Comparison of ENCODE assay signal across 8 cellular contexts in genomic region chr16:50665128-50665878, GRCh38. TPM values are rescaled to one million over a fixed set of nuclear protein-coding genes. Genes with fewer than 3 reads are reported as not detected.
A peak's percentile ranks its signal among the peaks of the same experiment; 100 is the strongest.
DNase-seq lines count a peak whose midpoint lies in the region; ATAC-seq lines count a peak whose summit lies in the region.

No MANE protein-coding gene starts in this region.

- peak overlapping the region; percentile 53 for H3K27ac Mint-ChIP-seq in activated CD4-positive, alpha-beta T cell treated with anti-CD3 and anti-CD28 coated beads, Interleukin-2, amount 10 ng/mL, durations not matched to agents 24 days and 14 days

- intact Hi-C loops in activated CD4-positive, alpha-beta T cell treated with anti-CD3 and anti-CD28 coated beads, Interleukin-2, amount 10 ng/mL, durations not matched to agents 24 days and 14 days (cut with micrococcal nuclease), result loop anchor here (1.0 to 10.0 kb wide), 5 partner anchors 121 to 638 kb away; partner anchors contain the start of genes BRD7, CNEP1R1 and NKD1

- peaks cover 4% of the 10 kb centered on the region for H3K9me3 Mint-ChIP-seq in activated CD4-positive, alpha-beta T cell treated with anti-CD3 and anti-CD28 coated beads, Interleukin-2, amount 10 ng/mL, durations not matched to agents 24 days and 14 days

- peaks cover 42% of the 10 kb centered on the region for H3K4me1 Mint-ChIP-seq in activated CD4-positive, alpha-beta T cell treated with anti-CD3 and anti-CD28 coated beads, Interleukin-2, amount 10 ng/mL, durations not matched to agents 24 days and 14 days

- no peak for ATAC-seq in HG03095 (IDR thresholded peaks at IDR 0.05; ENCODE audit: unreplicated experiment)

- no peaks in the 10 kb centered on the region for H3K27me3 Mint-ChIP-seq in activated CD4-positive, alpha-beta T cell treated with anti-CD3 and anti-CD28 coated beads, Interleukin-2, amount 10 ng/mL, durations not matched to agents 24 days and 14 days

- DNase-seq in AML-193 (lab: John Stamatoyannopoulos, UW) (peak; percentile 61 to 68), GM19240 (ENCODE audit: insufficient read length, low spot score) (peak; percentile 66), NCI-H2227 (lab: John Stamatoyannopoulos, UW; ENCODE audit: unreplicated experiment) (peak; percentile 75), cortex of kidney (lab: John Stamatoyannopoulos, UW) (peak; percentile 37), left kidney (ENCODE audit: low read depth, low spot score) (peak; percentile 85)
- DNase-seq in activated CD4-positive, alpha-beta T cell treated with anti-CD3 and anti-CD28 coated beads, Interleukin-2, amount 10 ng/mL, durations not matched to agents 24 days and 14 days, result peak; percentile 97
- DNase-seq in stimulated activated CD4-positive, alpha-beta T cell treated with anti-CD3 and anti-CD28 coated beads, Interleukin-1b, Interleukin-23, amount 100 ng/mL, for 1 hour (ENCODE audit: low read depth in 2 of 2), result peak; percentile 69 to 70

- peaks cover 23% of the 10 kb centered on the region for H3K36me3 Mint-ChIP-seq in activated CD4-positive, alpha-beta T cell treated with anti-CD3 and anti-CD28 coated beads, Interleukin-2, amount 10 ng/mL, durations not matched to agents 24 days and 14 days (ENCODE audit: low read depth)

- H3K4me3 Mint-ChIP-seq in activated CD4-positive, alpha-beta T cell treated with anti-CD3 and anti-CD28 coated beads, Interleukin-2, amount 10 ng/mL, durations not matched to agents 24 days and 14 days, result peak overlapping the region; percentile 71

RNA-seq across cellular contexts. Expression of gene SNX20, which starts 15.8 kb away (rescaled TPM):
- total RNA-seq in activated CD4-positive, alpha-beta T cell treated with anti-CD3 and anti-CD28 coated beads, Interleukin-2, amount 10 ng/mL, durations not matched to agents 24 days and 14 days, result 33.3 and 34.9 TPM in 2 replicates

RNA-seq across cellular contexts. Expression of gene NOD2, which starts 28.1 kb away (rescaled TPM):
- 8.3 and 9.3 TPM in 2 replicates for total RNA-seq in activated CD4-positive, alpha-beta T cell treated with anti-CD3 and anti-CD28 coated beads, Interleukin-2, amount 10 ng/mL, durations not matched to agents 24 days and 14 days

Comparison
In these comparisons a context has a peak if more than half of its experiments do, and no peak if none do; other contexts are left out.
1. DNase-seq: peak in every context shown above with its lines; median percentile 97 in activated CD4-positive, alpha-beta T cell treated with anti-CD3 and anti-CD28 coated beads, Interleukin-2, amount 10 ng/mL, durations not matched to agents 24 days and 14 days; 85 in left kidney; 75 in NCI-H2227; 70 in stimulated activated CD4-positive, alpha-beta T cell treated with anti-CD3 and anti-CD28 coated beads, Interleukin-1b, Interleukin-23, amount 100 ng/mL, for 1 hour; 66 in GM19240; 64 in AML-193; 37 in cortex of kidney.